25 cellular contexts compared by ENCODE assay signal in the genomic region with DNA sequence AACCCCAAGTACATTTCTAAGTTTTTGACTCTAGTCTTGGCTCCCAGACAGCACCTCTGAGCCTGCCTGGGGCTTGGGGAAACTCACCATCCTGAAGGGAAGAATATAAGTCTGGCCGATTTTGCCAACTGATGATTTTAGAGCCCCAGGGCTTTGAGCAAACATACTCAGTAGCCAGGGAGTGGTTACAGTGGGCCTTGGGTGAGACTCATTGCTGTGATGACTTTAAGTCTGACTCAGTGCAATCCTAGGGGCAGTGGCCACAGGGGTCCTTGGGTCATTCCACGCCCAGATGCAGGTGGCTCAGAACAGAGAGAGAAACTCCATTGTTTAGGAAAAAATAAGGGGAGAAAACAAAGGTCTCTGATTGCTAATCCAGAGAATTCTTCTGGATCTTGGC.
DNase-seq lines count a peak whose midpoint lies in the region; ATAC-seq and FAIRE-seq lines count a peak whose summit lies in the region.
"Had no signal": no experiment of that assay in that cellular context is flagged by ENCODE, and none has a peak within 500 bp of the region (broad histone marks: within the 10 kb centered on the region; RNA-seq: fewer than 3 reads in every experiment).

No MANE protein-coding gene starts in this region.

- peak; percentile 94 for DNase-seq in HT1080 (ENCODE audit: low read depth)
- DNase-seq in RCC 7860 (ENCODE audit: low spot score): peak; percentile 11
- peak; percentile 26 for DNase-seq in epithelial cell of prostate (ENCODE audit: low read depth, low spot score)
- DNase-seq in urothelium cell line (ENCODE audit: low spot score): peak; percentile 72
- DNase-seq in globus pallidus (ENCODE audit: low spot score): no peak
- DNase-seq in NCI-H1105 (lab: John Stamatoyannopoulos, UW): no peak
- DNase-seq: activated B cell treated with CpG ODN at 0.5 μM for 24 hours; activated CD4-positive, alpha-beta T cell treated with anti-CD3 and anti-CD28 coated beads, Interleukin-2, amount 50 U/mL, for 1 hour; activated CD8-positive, alpha-beta memory T cell treated with anti-CD3 and anti-CD28 coated beads, Interleukin-2, amount 50 U/mL, for 4 hours; activated naive CD4-positive, alpha-beta T cell treated with anti-CD3 and anti-CD28 coated beads for 36 hours; adrenal gland; effector memory CD8-positive, alpha-beta T cell; KG1; midbrain; MV-4-11; naive thymus-derived CD8-positive, alpha-beta T cell; NCI-H510A; stimulated activated naive CD8-positive, alpha-beta T cell treated with anti-CD3 and anti-CD28 coated beads, Interleukin-15, Interleukin-2, amounts not matched to agents 100 U/mL and 50 U/mL, for 24 hours; T-helper 9 cell; uterus had no signal

- H3K27ac ChIP-seq in epithelial cell of prostate: no peak overlapping the region
- H3K27ac ChIP-seq: adrenal gland, coronary artery, esophagus muscularis mucosa, skin epidermis, thoracic aorta, uterus had no signal

- ATAC-seq in HG03432 (IDR thresholded peaks at IDR 0.05; ENCODE audit: unreplicated experiment): no peak
- ATAC-seq: effector memory CD8-positive, alpha-beta T cell; naive thymus-derived CD8-positive, alpha-beta T cell; stimulated activated naive CD8-positive, alpha-beta T cell treated with anti-CD3 and anti-CD28 coated beads, Interleukin-15, Interleukin-2, amounts not matched to agents 100 U/mL and 50 U/mL, for 24 hours had no signal

- FAIRE-seq in RCC 7860 (lab: Jason Lieb, UNC) (no peak), urothelium cell line (lab: Jason Lieb, UNC) (no peak)

Comparison
In these comparisons a context has a peak if more than half of its experiments do, and no peak if none do; other contexts are left out.
1. DNase-seq: peak in HT1080 (single experiment), RCC 7860 (single experiment), epithelial cell of prostate (single experiment) and urothelium cell line (single experiment); none in globus pallidus (single experiment) and NCI-H1105 (single experiment).